1 cellular context compared by ENCODE assay signal in genomic region chr10:105837951-105838350, GRCh38.
TF ChIP-seq lines count a peak whose summit lies in the region.

No MANE protein-coding gene starts in this region.

TF ChIP-seq in SK-N-SH treated with all-trans-retinoic acid at 6 μM for 48 hours, 23 proteins besides CTCF, POLR2A, EP300 and RAD21 (continued from another document):
- TF ChIP-seq POU6F1 (CRISPR knock-in tag; IDR thresholded peaks at IDR 0.05; ENCODE audit: borderline replicate concordance, low read depth) (no peak), TOX (CRISPR knock-in tag; IDR thresholded peaks at IDR 0.05; ENCODE audit: borderline replicate concordance) (no peak)
